In genomic region chr11:30876656-30877371, GRCh38 we compare ENCODE assay signal across 29 cellular contexts.
DNase-seq lines count a peak whose midpoint lies in the region; ATAC-seq and TF ChIP-seq lines count a peak whose summit lies in the region.
"Had no signal": no experiment of that assay in that cellular context is flagged by ENCODE, and none has a peak within 500 bp of the region (broad histone marks: within the 10 kb centered on the region; RNA-seq: fewer than 3 reads in every experiment).

No MANE protein-coding gene starts in this region.

- peak; percentile 69 for ATAC-seq in WTC11
- ATAC-seq in esophagus mucosa, result peak; percentile 55
- no peak for ATAC-seq in GM21526 (IDR thresholded peaks at IDR 0.05; ENCODE audit: low FRiP score, unreplicated experiment)
- ATAC-seq in stimulated activated effector memory CD8-positive, alpha-beta T cell treated with anti-CD3 and anti-CD28 coated beads, Interleukin-12 subunit alpha, Interleukin-12 subunit beta, amount 100 ng/mL, for 72 hours, result no peak
- no peak for ATAC-seq in HG02571 (IDR thresholded peaks at IDR 0.05; ENCODE audit: unreplicated experiment)
- ATAC-seq: body of pancreas; pancreas; stimulated activated naive CD8-positive, alpha-beta T cell treated with anti-CD3 and anti-CD28 coated beads, Interleukin-15, amount 100 ng/mL, for 72 hours had no signal

- H3K27ac Mint-ChIP-seq in WTC11, result no peak overlapping the region
- H3K27ac Mint-ChIP-seq in stimulated activated effector memory CD8-positive, alpha-beta T cell treated with anti-CD3 and anti-CD28 coated beads, Interleukin-12 subunit alpha, Interleukin-12 subunit beta, amount 100 ng/mL, for 72 hours, result no peak overlapping the region
- H3K27ac Mint-ChIP-seq: activated CD4-positive, alpha-beta memory T cell treated with anti-CD3 and anti-CD28 coated beads for 36 hours; activated naive CD4-positive, alpha-beta T cell treated with anti-CD3 and anti-CD28 coated beads for 36 hours; activated T-helper 1 cell treated with anti-CD3 and anti-CD28 coated beads, Interleukin-12 subunit alpha, Interleukin-12 subunit beta, Interleukin-2, Interleukin-4 antibody, amounts not matched to agents 30 ng/mL and 10 ng/mL and 1 ng/mL, durations not matched to agents 14 hours and 24 hours and 36 hours; CD14-positive monocyte; nephron progenitor cell; stimulated activated naive CD8-positive, alpha-beta T cell treated with anti-CD3 and anti-CD28 coated beads, Interleukin-15, amount 100 ng/mL, for 72 hours had no signal

- no peak overlapping the region for H3K4me3 ChIP-seq in neural cell (ENCODE audit: low read length)
- H3K4me3 ChIP-seq: body of pancreas, pancreas, PC-9, spleen had no signal

- H3K9me3 ChIP-seq in neural cell (ENCODE audit: low read length), result no peaks in the 10 kb centered on the region
- H3K9me3 ChIP-seq: body of pancreas, pancreas, spleen had no signal

- H3K36me3 Mint-ChIP-seq in WTC11, result no peaks in the 10 kb centered on the region
- no peaks in the 10 kb centered on the region for H3K36me3 Mint-ChIP-seq in stimulated activated effector memory CD8-positive, alpha-beta T cell treated with anti-CD3 and anti-CD28 coated beads, Interleukin-12 subunit alpha, Interleukin-12 subunit beta, amount 100 ng/mL, for 72 hours
- H3K36me3 Mint-ChIP-seq: activated CD4-positive, alpha-beta memory T cell treated with anti-CD3 and anti-CD28 coated beads for 36 hours; CD14-positive monocyte had no signal

- TF ChIP-seq RAD21 in neural cell (conservative IDR thresholded peaks at IDR 0.05), result peak; percentile 72

- peak; percentile 40 for TF ChIP-seq EP300 in neural cell (conservative IDR thresholded peaks at IDR 0.05; ENCODE audit: poor library complexity, severe bottlenecking)

- H3K4me2 ChIP-seq in neural cell (ENCODE audit: low read length), result no peak overlapping the region
- H3K4me2 ChIP-seq: PC-9 had no signal

- H3K27me3 ChIP-seq in neural cell (ENCODE audit: insufficient read depth, low read depth, low read length), result no peaks in the 10 kb centered on the region
- H3K27me3 ChIP-seq: body of pancreas, pancreas, spleen had no signal

- no peaks in the 10 kb centered on the region for H3K9me3 Mint-ChIP-seq in WTC11
- H3K9me3 Mint-ChIP-seq in stimulated activated effector memory CD8-positive, alpha-beta T cell treated with anti-CD3 and anti-CD28 coated beads, Interleukin-12 subunit alpha, Interleukin-12 subunit beta, amount 100 ng/mL, for 72 hours, result peaks cover 2% of the 10 kb centered on the region
- H3K9me3 Mint-ChIP-seq: activated CD4-positive, alpha-beta memory T cell treated with anti-CD3 and anti-CD28 coated beads for 36 hours; activated naive CD4-positive, alpha-beta T cell treated with anti-CD3 and anti-CD28 coated beads for 36 hours; activated T-helper 1 cell treated with anti-CD3 and anti-CD28 coated beads, Interleukin-12 subunit alpha, Interleukin-12 subunit beta, Interleukin-2, Interleukin-4 antibody, amounts not matched to agents 30 ng/mL and 10 ng/mL and 1 ng/mL, durations not matched to agents 14 hours and 24 hours and 36 hours; nephron progenitor cell; stimulated activated naive CD8-positive, alpha-beta T cell treated with anti-CD3 and anti-CD28 coated beads, Interleukin-15, amount 100 ng/mL, for 72 hours had no signal

- no peak overlapping the region for H3K9ac ChIP-seq in neural cell (ENCODE audit: low read length)

- no peaks in the 10 kb centered on the region for H3K36me3 ChIP-seq in neural cell (ENCODE audit: insufficient read depth, low read length)
- H3K36me3 ChIP-seq: pancreas, spleen had no signal

- no peaks in the 10 kb centered on the region for H4K20me1 ChIP-seq in neural cell (ENCODE audit: insufficient read depth)

- no peaks in the 10 kb centered on the region for H3K9me2 ChIP-seq in neural cell (ENCODE audit: insufficient read depth, low read length)

- DNase-seq in NCI-H1092 treated with DMSO at 0.1 percent for 48 hours (lab: John Stamatoyannopoulos, UW) (peak; percentile 40), NCI-H1092 (lab: John Stamatoyannopoulos, UW) (no peak), WTC11 (ENCODE audit: low spot score) (no peak)
- DNase-seq in stimulated activated effector memory CD8-positive, alpha-beta T cell treated with anti-CD3 and anti-CD28 coated beads, Interleukin-12 subunit alpha, Interleukin-12 subunit beta, amount 100 ng/mL, for 72 hours (ENCODE audit: low spot score in 2 of 2), result no peak
- DNase-seq: activated CD4-positive, alpha-beta memory T cell treated with anti-CD3 and anti-CD28 coated beads for 36 hours; activated CD4-positive, alpha-beta T cell treated with anti-CD3 and anti-CD28 coated beads for 1 hour; activated CD8-positive, alpha-beta memory T cell treated with anti-CD3 and anti-CD28 coated beads, Interleukin-2, amount 50 U/mL, for 48 hours; activated naive CD4-positive, alpha-beta T cell treated with anti-CD3 and anti-CD28 coated beads for 36 hours; body of pancreas; foreskin fibroblast; NCI-H1105; NCI-H1930; NCI-H2171 treated with DMSO at 0.1 percent for 48 hours; NCI-H526 treated with DMSO at 0.1 percent for 48 hours; nephron progenitor cell; pancreas; PC-9; spleen; stimulated activated CD4-positive, alpha-beta T cell treated with anti-CD3 and anti-CD28 coated beads, Interleukin-2, amount 100 ng/mL, for 24 hours; stimulated activated CD8-positive, alpha-beta memory T cell treated with anti-CD3 and anti-CD28 coated beads, Interleukin-4, amount 100 ng/mL, for 48 hours; stimulated activated naive CD8-positive, alpha-beta T cell treated with anti-CD3 and anti-CD28 coated beads, Interleukin-15, amount 100 ng/mL, for 72 hours had no signal

- no peak overlapping the region for H3K4me3 Mint-ChIP-seq in WTC11
- no peak overlapping the region for H3K4me3 Mint-ChIP-seq in stimulated activated effector memory CD8-positive, alpha-beta T cell treated with anti-CD3 and anti-CD28 coated beads, Interleukin-12 subunit alpha, Interleukin-12 subunit beta, amount 100 ng/mL, for 72 hours
- H3K4me3 Mint-ChIP-seq: activated CD4-positive, alpha-beta memory T cell treated with anti-CD3 and anti-CD28 coated beads for 36 hours; activated naive CD4-positive, alpha-beta T cell treated with anti-CD3 and anti-CD28 coated beads for 36 hours; activated T-helper 1 cell treated with anti-CD3 and anti-CD28 coated beads, Interleukin-12 subunit alpha, Interleukin-12 subunit beta, Interleukin-2, Interleukin-4 antibody, amounts not matched to agents 30 ng/mL and 10 ng/mL and 1 ng/mL, durations not matched to agents 14 hours and 24 hours and 36 hours; CD14-positive monocyte; nephron progenitor cell; stimulated activated naive CD8-positive, alpha-beta T cell treated with anti-CD3 and anti-CD28 coated beads, Interleukin-15, amount 100 ng/mL, for 72 hours had no signal

- no peak overlapping the region for H2AFZ ChIP-seq in neural cell (ENCODE audit: low read depth, low read length)
- H2AFZ ChIP-seq: PC-9 had no signal

- TF ChIP-seq CTCF in WTC11 (IDR thresholded peaks at IDR 0.05) (no peak), neural cell (IDR thresholded peaks at IDR 0.05; ENCODE audit: poor library complexity, severe bottlenecking) (peak; percentile 67)

- no peaks in the 10 kb centered on the region for H3K27me3 Mint-ChIP-seq in WTC11 (ENCODE audit: low read depth)
- H3K27me3 Mint-ChIP-seq: activated CD4-positive, alpha-beta memory T cell treated with anti-CD3 and anti-CD28 coated beads for 36 hours; stimulated activated naive CD8-positive, alpha-beta T cell treated with anti-CD3 and anti-CD28 coated beads, Interleukin-15, amount 100 ng/mL, for 72 hours had no signal

- H3K4me1 Mint-ChIP-seq in WTC11, result peaks cover 2% of the 10 kb centered on the region; the same call in 1 of the 2 replicates
- H3K4me1 Mint-ChIP-seq in stimulated activated effector memory CD8-positive, alpha-beta T cell treated with anti-CD3 and anti-CD28 coated beads, Interleukin-12 subunit alpha, Interleukin-12 subunit beta, amount 100 ng/mL, for 72 hours, result no peaks in the 10 kb centered on the region
- H3K4me1 Mint-ChIP-seq: CD14-positive monocyte; nephron progenitor cell; stimulated activated naive CD8-positive, alpha-beta T cell treated with anti-CD3 and anti-CD28 coated beads, Interleukin-15, amount 100 ng/mL, for 72 hours had no signal

- CTCF ChIA-PET in WTC11 (lab: Charles Lee), result interaction anchor here (4.1 kb wide), 1 partner anchor 37 kb away, joined by 14 read pairs; no protein-coding TSS in a partner anchor

- no peaks in the 10 kb centered on the region for H3K79me2 ChIP-seq in neural cell (replicated peaks; ENCODE audit: insufficient read depth, low read length)

- H3F3A ChIP-seq in neural cell (ENCODE audit: insufficient read depth, low read length, poor library complexity, severe bottlenecking), result no peaks in the 10 kb centered on the region

- POLR2A ChIA-PET in WTC11 (lab: Charles Lee), result no interaction called here

- H3K27ac ChIP-seq in neural cell (ENCODE audit: low read length), result peak overlapping the region; percentile 47
- H3K27ac ChIP-seq: 22Rv1, body of pancreas, epithelial cell of prostate, pancreas, PC-9, spleen had no signal

TF ChIP-seq in WTC11, 78 proteins besides CTCF, POLR2A, EP300 and RAD21:
- TF ChIP-seq OVOL2 (CRISPR knock-in tag; IDR thresholded peaks at IDR 0.05; ENCODE audit: borderline replicate concordance), result no peak

TF ChIP-seq in neural cell, 6 proteins besides CTCF, POLR2A, EP300 and RAD21 (continues in another document):
- TF ChIP-seq TAF1 (IDR thresholded peaks at IDR 0.05; ENCODE audit: low read depth) (no peak), POLR2AphosphoS5 (IDR thresholded peaks at IDR 0.05) (peak; percentile 88), EZH2 (IDR thresholded peaks at IDR 0.05; ENCODE audit: borderline replicate concordance, insufficient read depth, low read length, poor library complexity, severe bottlenecking) (no peak)

Comparison
In these comparisons a context has a peak if more than half of its experiments do, and no peak if none do; other contexts are left out.
1. ATAC-seq: peak in WTC11 (single experiment) and esophagus mucosa (single experiment); none in GM21526 (single experiment), stimulated activated effector memory CD8-positive, alpha-beta T cell treated with anti-CD3 and anti-CD28 coated beads, Interleukin-12 subunit alpha, Interleukin-12 subunit beta, amount 100 ng/mL, for 72 hours (single experiment) and HG02571 (single experiment).